1 cellular context compared by ENCODE assay signal in genomic region chr19:50500753-50501151, GRCh38.
TF ChIP-seq lines count a peak whose summit lies in the region.

No MANE protein-coding gene starts in this region.

TF ChIP-seq in GM12878, 131 proteins besides CTCF, POLR2A, EP300 and RAD21:
- no peak for TF ChIP-seq CEBPB (IDR thresholded peaks at IDR 0.05; ENCODE audit: borderline replicate concordance in 1 of 2, low read depth in 2 of 2, low read length in 2 of 2)
- no peak for TF ChIP-seq NRF1 (conservative IDR thresholded peaks at IDR 0.05; ENCODE audit: low read depth, low read length)
- no peak for TF ChIP-seq CHD2 (IDR thresholded peaks at IDR 0.05; ENCODE audit: borderline replicate concordance, low read depth, low read length)
- TF ChIP-seq ELK1 (IDR thresholded peaks at IDR 0.05; ENCODE audit: low read depth, low read length): no peak
- no peak for TF ChIP-seq E2F8 (IDR thresholded peaks at IDR 0.05; ENCODE audit: low read depth, partially characterized antibody)
- no peak for TF ChIP-seq SREBF1 (IDR thresholded peaks at IDR 0.05; ENCODE audit: low read length)
- no peak for TF ChIP-seq SMAD5 (IDR thresholded peaks at IDR 0.05; ENCODE audit: low read depth)
- no peak for TF ChIP-seq ESRRA (IDR thresholded peaks at IDR 0.05; ENCODE audit: low read length)
- no peak for TF ChIP-seq RCOR1 (conservative IDR thresholded peaks at IDR 0.05; ENCODE audit: low read depth, low read length)
- no peak for TF ChIP-seq PBX3 (IDR thresholded peaks at IDR 0.05; ENCODE audit: insufficient replicate concordance, low read depth, low read length)
- TF ChIP-seq, protein P1, sequence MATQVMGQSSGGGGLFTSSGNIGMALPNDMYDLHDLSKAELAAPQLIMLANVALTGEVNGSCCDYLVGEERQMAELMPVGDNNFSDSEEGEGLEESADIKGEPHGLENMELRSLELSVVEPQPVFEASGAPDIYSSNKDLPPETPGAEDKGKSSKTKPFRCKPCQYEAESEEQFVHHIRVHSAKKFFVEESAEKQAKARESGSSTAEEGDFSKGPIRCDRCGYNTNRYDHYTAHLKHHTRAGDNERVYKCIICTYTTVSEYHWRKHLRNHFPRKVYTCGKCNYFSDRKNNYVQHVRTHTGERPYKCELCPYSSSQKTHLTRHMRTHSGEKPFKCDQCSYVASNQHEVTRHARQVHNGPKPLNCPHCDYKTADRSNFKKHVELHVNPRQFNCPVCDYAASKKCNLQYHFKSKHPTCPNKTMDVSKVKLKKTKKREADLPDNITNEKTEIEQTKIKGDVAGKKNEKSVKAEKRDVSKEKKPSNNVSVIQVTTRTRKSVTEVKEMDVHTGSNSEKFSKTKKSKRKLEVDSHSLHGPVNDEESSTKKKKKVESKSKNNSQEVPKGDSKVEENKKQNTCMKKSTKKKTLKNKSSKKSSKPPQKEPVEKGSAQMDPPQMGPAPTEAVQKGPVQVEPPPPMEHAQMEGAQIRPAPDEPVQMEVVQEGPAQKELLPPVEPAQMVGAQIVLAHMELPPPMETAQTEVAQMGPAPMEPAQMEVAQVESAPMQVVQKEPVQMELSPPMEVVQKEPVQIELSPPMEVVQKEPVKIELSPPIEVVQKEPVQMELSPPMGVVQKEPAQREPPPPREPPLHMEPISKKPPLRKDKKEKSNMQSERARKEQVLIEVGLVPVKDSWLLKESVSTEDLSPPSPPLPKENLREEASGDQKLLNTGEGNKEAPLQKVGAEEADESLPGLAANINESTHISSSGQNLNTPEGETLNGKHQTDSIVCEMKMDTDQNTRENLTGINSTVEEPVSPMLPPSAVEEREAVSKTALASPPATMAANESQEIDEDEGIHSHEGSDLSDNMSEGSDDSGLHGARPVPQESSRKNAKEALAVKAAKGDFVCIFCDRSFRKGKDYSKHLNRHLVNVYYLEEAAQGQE (IDR thresholded peaks at IDR 0.05; ENCODE audit: low read depth, low read length): no peak
- TF ChIP-seq, protein P2, sequence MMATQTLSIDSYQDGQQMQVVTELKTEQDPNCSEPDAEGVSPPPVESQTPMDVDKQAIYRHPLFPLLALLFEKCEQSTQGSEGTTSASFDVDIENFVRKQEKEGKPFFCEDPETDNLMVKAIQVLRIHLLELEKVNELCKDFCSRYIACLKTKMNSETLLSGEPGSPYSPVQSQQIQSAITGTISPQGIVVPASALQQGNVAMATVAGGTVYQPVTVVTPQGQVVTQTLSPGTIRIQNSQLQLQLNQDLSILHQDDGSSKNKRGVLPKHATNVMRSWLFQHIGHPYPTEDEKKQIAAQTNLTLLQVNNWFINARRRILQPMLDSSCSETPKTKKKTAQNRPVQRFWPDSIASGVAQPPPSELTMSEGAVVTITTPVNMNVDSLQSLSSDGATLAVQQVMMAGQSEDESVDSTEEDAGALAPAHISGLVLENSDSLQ (IDR thresholded peaks at IDR 0.05): 0 out of 2 replicates have a peak, but pooled peaks have one; percentile 14
- TF ChIP-seq SRF (IDR thresholded peaks at IDR 0.05; ENCODE audit: low read depth in 2 of 2, low read length in 2 of 2): peak; percentile 34 to 50; a peak in 2 of 4 replicates
- TF ChIP-seq, protein P3, sequence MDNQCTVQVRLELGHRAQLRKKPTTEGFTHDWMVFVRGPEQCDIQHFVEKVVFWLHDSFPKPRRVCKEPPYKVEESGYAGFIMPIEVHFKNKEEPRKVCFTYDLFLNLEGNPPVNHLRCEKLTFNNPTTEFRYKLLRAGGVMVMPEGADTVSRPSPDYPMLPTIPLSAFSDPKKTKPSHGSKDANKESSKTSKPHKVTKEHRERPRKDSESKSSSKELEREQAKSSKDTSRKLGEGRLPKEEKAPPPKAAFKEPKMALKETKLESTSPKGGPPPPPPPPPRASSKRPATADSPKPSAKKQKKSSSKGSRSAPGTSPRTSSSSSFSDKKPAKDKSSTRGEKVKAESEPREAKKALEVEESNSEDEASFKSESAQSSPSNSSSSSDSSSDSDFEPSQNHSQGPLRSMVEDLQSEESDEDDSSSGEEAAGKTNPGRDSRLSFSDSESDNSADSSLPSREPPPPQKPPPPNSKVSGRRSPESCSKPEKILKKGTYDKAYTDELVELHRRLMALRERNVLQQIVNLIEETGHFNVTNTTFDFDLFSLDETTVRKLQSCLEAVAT (IDR thresholded peaks at IDR 0.05): no peak
- no peak for TF ChIP-seq HDAC6 (IDR thresholded peaks at IDR 0.05; ENCODE audit: unreplicated experiment)
